Comparison of ENCODE assay signal across 7 cellular contexts in genomic region chr2:85852979-85853498, GRCh38. TPM values are rescaled to one million over a fixed set of nuclear protein-coding genes. Genes with fewer than 3 reads are reported as not detected.
DNase-seq lines count a peak whose midpoint lies in the region; ATAC-seq and TF ChIP-seq lines count a peak whose summit lies in the region.

No MANE protein-coding gene starts in this region.

- ATAC-seq in GM19452 (IDR thresholded peaks at IDR 0.05; ENCODE audit: unreplicated experiment) (peak; percentile 76), HG03442 (IDR thresholded peaks at IDR 0.05; ENCODE audit: unreplicated experiment) (peak; percentile 63), left ventricle myocardium superior (peak; percentile 67), foreskin keratinocyte (no peak)

- intact Hi-C loops in left ventricle myocardium superior (cut with micrococcal nuclease), result no loop called here

- H3K4me1 ChIP-seq in foreskin keratinocyte, result no peaks in the 10 kb centered on the region

- peak; percentile 69 for DNase-seq in activated CD8-positive, alpha-beta memory T cell treated with anti-CD3 and anti-CD28 coated beads, Interleukin-2, amount 50 U/mL, for 4 hours
- peak; percentile 44 for DNase-seq in left ventricle myocardium superior
- peak; percentile 73 for DNase-seq in stimulated activated CD8-positive, alpha-beta memory T cell treated with anti-CD3 and anti-CD28 coated beads, Interleukin-4, amount 100 ng/mL, for 48 hours
- DNase-seq in foreskin keratinocyte, result no peak
- no peak for DNase-seq in dedifferentiated amniotic fluid mesenchymal stem cell (ENCODE audit: extremely low spot score)

- no peak for TF ChIP-seq CTCF in foreskin keratinocyte (conservative IDR thresholded peaks at IDR 0.05)

- no peak overlapping the region for H3K27ac ChIP-seq in foreskin keratinocyte

- H3K27me3 ChIP-seq in foreskin keratinocyte, result no peaks in the 10 kb centered on the region

RNA-seq across cellular contexts. Expression of gene ST3GAL5, which starts 35.8 kb away (rescaled TPM):
- 7.7 TPM for total RNA-seq in left ventricle myocardium superior
- total RNA-seq in foreskin keratinocyte, result 30.1 and 36.1 TPM in 2 replicates
- 19.8 and 21.8 TPM in 2 replicates for polyA plus RNA-seq in foreskin keratinocyte

Comparison
In these comparisons a context has a peak if more than half of its experiments do, and no peak if none do; other contexts are left out.
1. DNase-seq: peak in activated CD8-positive, alpha-beta memory T cell treated with anti-CD3 and anti-CD28 coated beads, Interleukin-2, amount 50 U/mL, for 4 hours (single experiment), left ventricle myocardium superior (single experiment) and stimulated activated CD8-positive, alpha-beta memory T cell treated with anti-CD3 and anti-CD28 coated beads, Interleukin-4, amount 100 ng/mL, for 48 hours (single experiment); none in foreskin keratinocyte (0 of 2) and dedifferentiated amniotic fluid mesenchymal stem cell (single experiment).